In the genomic region with DNA sequence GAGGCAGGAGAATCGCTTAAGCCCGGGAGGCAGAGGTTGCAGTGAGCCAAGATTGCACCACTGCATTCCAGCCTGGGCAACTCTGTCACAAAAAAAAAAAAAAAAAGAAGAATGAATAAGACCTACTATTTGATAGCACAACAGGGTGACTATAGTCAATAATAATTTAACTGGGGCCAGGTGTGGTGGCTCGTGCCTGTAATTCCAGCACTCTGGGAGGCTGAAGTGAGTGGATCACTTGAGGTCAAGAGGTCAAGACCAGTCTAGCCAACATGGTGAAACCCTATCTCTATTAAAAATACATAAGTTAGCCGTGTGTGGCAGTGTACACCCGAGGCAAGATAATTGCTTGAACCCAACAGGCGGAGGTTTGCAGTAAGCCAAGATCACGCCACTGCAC, we compare ENCODE assay signal across 12 cellular contexts. TPM values are rescaled to one million over a fixed set of nuclear protein-coding genes. Genes with fewer than 3 reads are reported as not detected.
"Had no signal": no experiment of that assay in that cellular context is flagged by ENCODE, and none has a peak within 500 bp of the region (broad histone marks: within the 10 kb centered on the region; RNA-seq: fewer than 3 reads in every experiment).

No MANE protein-coding gene starts in this region.

RNA-seq across cellular contexts. Expression of a gene that starts 2.0 kb away (rescaled TPM):
- total RNA-seq: activated CD4-positive, alpha-beta memory T cell treated with anti-CD3 and anti-CD28 coated beads, Interleukin-2, amount 10 ng/mL, durations not matched to agents 7 days and 5 days; activated CD4-positive, alpha-beta T cell treated with anti-CD3 and anti-CD28 coated beads for 36 hours; activated CD4-positive, alpha-beta T cell treated with anti-CD3 and anti-CD28 coated beads, Interleukin-2, amount 10 ng/mL, durations not matched to agents 7 days and 5 days; activated CD8-positive, alpha-beta memory T cell treated with anti-CD3 and anti-CD28 coated beads, Interleukin-2, amount 10 ng/mL, durations not matched to agents 7 days and 5 days; activated CD8-positive, alpha-beta T cell treated with anti-CD3 and anti-CD28 coated beads, Interleukin-2, amount 10 ng/mL, durations not matched to agents 7 days and 5 days; activated naive CD8-positive, alpha-beta T cell treated with anti-CD3 and anti-CD28 coated beads, Interleukin-2, amount 10 ng/mL, durations not matched to agents 7 days and 5 days; activated T-helper 2 cell treated with anti-CD3 and anti-CD28 coated beads, Interferon-gamma antibody, Interleukin-2, Interleukin-4, amounts not matched to agents 10 μg/mL and 5 μg/mL and 100 μg/mL, durations not matched to agents 14 hours and 24 hours and 36 hours; ascending aorta; cardiac muscle cell; T-helper 1 cell treated with Interleukin-12 subunit alpha and Interleukin-12 subunit beta and Interleukin-4 antibody, amounts not matched to agents 30 ng/mL and 1 ng/mL, for 36 hours; T-helper 17 cell; T-helper 2 cell treated with Interferon-gamma antibody and Interleukin-4, amounts not matched to agents 100 ng/mL and 5 ng/mL, for 36 hours had no signal
- polyA plus RNA-seq: cardiac muscle cell had no signal

RNA-seq across cellular contexts. Expression of a gene that starts 44.4 kb away (rescaled TPM):
- total RNA-seq: activated CD4-positive, alpha-beta memory T cell treated with anti-CD3 and anti-CD28 coated beads, Interleukin-2, amount 10 ng/mL, durations not matched to agents 7 days and 5 days; activated CD8-positive, alpha-beta memory T cell treated with anti-CD3 and anti-CD28 coated beads, Interleukin-2, amount 10 ng/mL, durations not matched to agents 7 days and 5 days; activated naive CD8-positive, alpha-beta T cell treated with anti-CD3 and anti-CD28 coated beads, Interleukin-2, amount 10 ng/mL, durations not matched to agents 7 days and 5 days; ascending aorta; cardiac muscle cell had no signal
- polyA plus RNA-seq: cardiac muscle cell had no signal
